ENCODE assay signal across 15 cellular contexts in the genomic region with DNA sequence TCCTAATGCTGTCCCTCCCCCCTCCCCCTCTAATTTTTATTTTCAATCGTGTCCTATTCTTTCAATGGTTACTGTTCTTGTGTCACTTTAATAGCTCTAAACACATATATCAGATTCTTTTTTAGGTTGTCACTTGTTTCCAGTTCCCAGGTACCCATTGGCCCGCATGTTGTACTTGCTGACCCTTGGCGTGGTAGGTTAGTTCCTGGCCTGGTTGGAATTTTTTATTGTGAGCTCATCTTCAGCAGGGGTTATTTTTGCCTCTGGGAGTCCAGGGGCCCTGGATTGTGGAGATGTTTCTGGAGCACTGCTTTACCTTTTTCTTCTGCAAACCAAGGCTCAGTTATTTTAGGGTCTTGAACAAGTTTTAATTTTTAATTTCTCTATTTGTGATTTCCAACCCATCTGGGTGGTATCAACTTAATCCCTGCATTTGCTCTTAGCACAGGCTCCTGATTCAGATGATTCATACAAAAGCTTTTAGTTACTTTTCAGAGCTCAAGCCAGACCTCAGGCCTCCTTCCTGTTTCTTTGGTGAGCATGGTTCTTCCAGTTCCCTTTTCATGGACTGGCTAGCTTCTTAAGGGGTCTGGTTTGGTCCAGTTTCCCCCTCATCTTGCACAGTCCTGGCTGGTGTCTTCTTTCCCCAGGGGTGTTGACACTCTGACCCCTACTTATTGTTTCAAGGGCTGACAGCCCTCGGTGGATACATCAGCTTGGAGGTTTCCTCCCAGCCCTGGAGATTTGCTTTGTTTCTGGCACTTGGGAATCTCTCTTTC.
A peak's percentile ranks its signal among the peaks of the same experiment; 100 is the strongest.
DNase-seq lines count a peak whose midpoint lies in the region; TF ChIP-seq lines count a peak whose summit lies in the region.
"Had no signal": no experiment of that assay in that cellular context is flagged by ENCODE, and none has a peak within 500 bp of the region (broad histone marks: within the 10 kb centered on the region; RNA-seq: fewer than 3 reads in every experiment).

No MANE protein-coding gene starts in this region.

- H3K4me3 ChIP-seq in HUES64 (ENCODE audit: low read length) (no peak overlapping the region), esophagus muscularis mucosa (no peak overlapping the region)
- H3K4me3 ChIP-seq: BLaER1 had no signal

- H3K36me3 ChIP-seq in HUES64 (ENCODE audit: insufficient read depth, low read length) (no peaks in the 10 kb centered on the region), esophagus muscularis mucosa (no peaks in the 10 kb centered on the region)
- H3K36me3 ChIP-seq: BLaER1 had no signal

- DNase-seq in SIG-M5 treated with dmso at 0.1 percent for 504 hours (lab: John Stamatoyannopoulos, UW; ENCODE audit: unreplicated experiment) (peak; percentile 72), glomerular visceral epithelial cell (ENCODE audit: extremely low spot score) (peak; percentile 4), renal cortical epithelial cell (ENCODE audit: low read depth) (peak; percentile 42), HK-2 (ENCODE audit: unreplicated experiment) (no peak), UCSD-AML1 (lab: John Stamatoyannopoulos, UW; ENCODE audit: unreplicated experiment) (no peak), esophagus muscularis mucosa (ENCODE audit: extremely low spot score) (no peak)
- DNase-seq: activated CD4-positive, alpha-beta T cell treated with anti-CD3 and anti-CD28 coated beads, Interleukin-2, amount 50 U/mL, for 4 hours; cortex of kidney; DMS79; NCI-H1105 treated with DMSO at 0.1 percent for 48 hours; NCI-H446; stimulated activated CD4-positive, alpha-beta T cell treated with anti-CD3 and anti-CD28 coated beads, Interleukin-2, amount 100 ng/mL, for 24 hours; T-helper 2 cell had no signal

- no peak for TF ChIP-seq POLR2A in esophagus muscularis mucosa (IDR thresholded peaks at IDR 0.05; ENCODE audit: low read depth)

- 69% methylated on average over 3 of the region's 4 CpGs for WGBS in HUES64
- 83% methylated on average over 4 of the region's 4 CpGs for WGBS in esophagus muscularis mucosa

- TF ChIP-seq EP300 in esophagus muscularis mucosa (IDR thresholded peaks at IDR 0.05) = no peak

- H3K27me3 ChIP-seq in HUES64 (ENCODE audit: insufficient read depth, low read length) (no peaks in the 10 kb centered on the region), esophagus muscularis mucosa (no peaks in the 10 kb centered on the region)
- H3K27me3 ChIP-seq: BLaER1 had no signal

- intact Hi-C loops in esophagus muscularis mucosa (cut with DNase I) = no loop called here

- H3K27ac ChIP-seq in HUES64 (ENCODE audit: low read depth, low read length) (peak overlapping the region; percentile 53), esophagus muscularis mucosa (replicated peaks in 1 of 4) (no peak overlapping the region)
- H3K27ac ChIP-seq: BLaER1 had no signal

- H3K4me1 ChIP-seq in HUES64 (ENCODE audit: insufficient read depth, low read length) (peaks cover 72% of the 10 kb centered on the region), esophagus muscularis mucosa (no peaks in the 10 kb centered on the region)
- H3K4me1 ChIP-seq: BLaER1 had no signal

- no peaks in the 10 kb centered on the region for H3K9me3 ChIP-seq in HUES64 (ENCODE audit: insufficient read depth, low read depth, low read length)
- H3K9me3 ChIP-seq in esophagus muscularis mucosa = no peaks in the 10 kb centered on the region
- H3K9me3 ChIP-seq: BLaER1 had no signal

- H3K9ac ChIP-seq in HUES64 (ENCODE audit: low read depth, low read length) = peak overlapping the region; percentile 28; the same call in 1 of the 2 replicates
- H3K9ac ChIP-seq: BLaER1 had no signal

- TF ChIP-seq CTCF in esophagus muscularis mucosa (IDR thresholded peaks at IDR 0.05) = no peak

Comparison
In these comparisons a context has a peak if more than half of its experiments do, and no peak if none do; other contexts are left out.
1. DNase-seq: peak in SIG-M5 treated with dmso at 0.1 percent for 504 hours (single experiment), glomerular visceral epithelial cell (single experiment) and renal cortical epithelial cell (single experiment); none in HK-2 (single experiment), UCSD-AML1 (single experiment) and esophagus muscularis mucosa (single experiment).